ENCODE assay signal across 9 cellular contexts in genomic region chr4:127846765-127847164, GRCh38.
"Had no signal": no experiment of that assay in that cellular context is flagged by ENCODE, and none has a peak within 500 bp of the region (broad histone marks: within the 10 kb centered on the region; RNA-seq: fewer than 3 reads in every experiment).

No MANE protein-coding gene starts in this region.

- H3K27ac Mint-ChIP-seq: GM23338 had no signal

- H3K4me3 Mint-ChIP-seq: GM23338, H9 had no signal

- ATAC-seq: HepG2 had no signal

- DNase-seq: H9, HCEC 1CT, KG1 had no signal

- H2AFZ ChIP-seq: GM23338 had no signal

- FAIRE-seq: H1, H54, HepG2, HTR-8/SVneo had no signal

- H3K4me3 ChIP-seq: GM23338 had no signal

- H3K27me3 Mint-ChIP-seq: IgD-negative memory B cell had no signal

- H3K4me2 ChIP-seq: GM23338 had no signal

- H3K4me1 Mint-ChIP-seq: IgD-negative memory B cell had no signal
